ENCODE assay signal across 16 cellular contexts in the genomic region with DNA sequence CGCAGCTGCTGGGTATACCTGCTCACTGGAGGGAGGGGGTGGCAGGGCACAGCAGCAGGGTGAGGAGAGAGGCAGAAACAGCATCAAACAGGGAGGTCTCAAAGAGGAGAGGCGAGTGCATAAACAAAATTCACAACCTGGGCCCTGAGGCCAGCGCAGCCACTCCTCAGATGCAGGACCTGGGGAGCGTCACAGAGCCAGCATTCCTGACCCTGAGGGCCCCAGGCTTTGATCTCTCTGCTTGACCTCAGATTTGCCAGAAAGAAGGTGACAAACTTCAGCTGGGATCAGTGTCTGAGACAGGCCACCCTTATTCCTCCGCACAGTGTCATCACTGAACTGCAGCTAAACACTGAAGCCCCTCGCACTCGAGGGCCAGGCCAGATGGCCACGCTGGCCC. TPM values are rescaled to one million over a fixed set of nuclear protein-coding genes. Genes with fewer than 3 reads are reported as not detected.
DNase-seq lines count a peak whose midpoint lies in the region; ATAC-seq, FAIRE-seq and TF ChIP-seq lines count a peak whose summit lies in the region.
"Had no signal": no experiment of that assay in that cellular context is flagged by ENCODE, and none has a peak within 500 bp of the region (broad histone marks: within the 10 kb centered on the region; RNA-seq: fewer than 3 reads in every experiment).

No MANE protein-coding gene starts in this region.

- H3K27ac Mint-ChIP-seq in activated T-helper 17 cell treated with anti-CD3 and anti-CD28 coated beads, Interleukin-2, amount 50 U/mL, for 72 hours = peak overlapping the region; percentile 19
- peak overlapping the region; percentile 77 for H3K27ac Mint-ChIP-seq in nephron progenitor cell
- H3K27ac Mint-ChIP-seq: B cell, GM23338 had no signal

- H3K27me3 ChIP-seq in BLaER1 treated with 17β-estradiol and CSF1 and Interleukin-3, amounts not matched to agents 10 nM and 100 nM = no peaks in the 10 kb centered on the region
- no peaks in the 10 kb centered on the region for H3K27me3 ChIP-seq in stomach

- H3K4me3 ChIP-seq in BLaER1 treated with 17β-estradiol and CSF1 and Interleukin-3, amounts not matched to agents 10 nM and 100 nM = no peak overlapping the region
- no peak overlapping the region for H3K4me3 ChIP-seq in stomach
- H3K4me3 ChIP-seq: GM12878, GM23338, K562 had no signal

- no peak for TF ChIP-seq EP300 in stomach (IDR thresholded peaks at IDR 0.05)

- H4K20me1 ChIP-seq in BLaER1 treated with 17β-estradiol and CSF1 and Interleukin-3, amounts not matched to agents 10 nM and 100 nM = no peaks in the 10 kb centered on the region

- H3K4me1 ChIP-seq in BLaER1 treated with 17β-estradiol and CSF1 and Interleukin-3, amounts not matched to agents 10 nM and 100 nM = peaks cover 7 to 59% (median 48%) of the 10 kb centered on the region in 10 experiments
- peaks cover 0 to 26% (median 9%) of the 10 kb centered on the region in 4 donors for H3K4me1 ChIP-seq in stomach

- H3K9ac ChIP-seq in BLaER1 treated with 17β-estradiol and CSF1 and Interleukin-3, amounts not matched to agents 10 nM and 100 nM = peak overlapping the region in 4 of 11 experiments; percentile 17 to 58 (median 40); a peak in 7 of 22 replicates

- H3K9me3 Mint-ChIP-seq in activated T-helper 17 cell treated with anti-CD3 and anti-CD28 coated beads, Interleukin-2, amount 50 U/mL, for 72 hours = no peaks in the 10 kb centered on the region
- H3K9me3 Mint-ChIP-seq in nephron progenitor cell = no peaks in the 10 kb centered on the region
- H3K9me3 Mint-ChIP-seq: CD4-positive, alpha-beta memory T cell; GM23338 had no signal

- no peaks in the 10 kb centered on the region for H3K4me1 Mint-ChIP-seq in activated T-helper 17 cell treated with anti-CD3 and anti-CD28 coated beads, Interleukin-2, amount 50 U/mL, for 72 hours
- H3K4me1 Mint-ChIP-seq in nephron progenitor cell = peaks cover 20% of the 10 kb centered on the region
- H3K4me1 Mint-ChIP-seq: B cell; CD4-positive, alpha-beta memory T cell had no signal

- WGBS in stomach, 5 donors = 87 to 99% (median 95%) methylated on average over 7 to 8 of the region's 8 CpGs

- no peak overlapping the region for H3K4me3 Mint-ChIP-seq in activated T-helper 17 cell treated with anti-CD3 and anti-CD28 coated beads, Interleukin-2, amount 50 U/mL, for 72 hours
- H3K4me3 Mint-ChIP-seq in nephron progenitor cell = no peak overlapping the region
- H3K4me3 Mint-ChIP-seq: B cell; CD4-positive, alpha-beta memory T cell; GM23338 had no signal

- H3K27me3 Mint-ChIP-seq in activated T-helper 17 cell treated with anti-CD3 and anti-CD28 coated beads, Interleukin-2, amount 50 U/mL, for 72 hours = no peaks in the 10 kb centered on the region
- no peaks in the 10 kb centered on the region for H3K27me3 Mint-ChIP-seq in nephron progenitor cell (ENCODE audit: low read depth, poor library complexity)
- H3K27me3 Mint-ChIP-seq: B cell; CD4-positive, alpha-beta memory T cell had no signal

- intact Hi-C loops in stomach (cut with DNase I; ENCODE audit: low total_unique reads) = no loop called here

- no peak for FAIRE-seq in GM19239 (lab: Jason Lieb, UNC)
- FAIRE-seq: GM12878, H54, K562 had no signal

- TF ChIP-seq CTCF in nephron progenitor cell (IDR thresholded peaks at IDR 0.05) (no peak), stomach (IDR thresholded peaks at IDR 0.05) (no peak)

- no peak for DNase-seq in nephron progenitor cell
- DNase-seq in GM19239 (ENCODE audit: insufficient read length, low spot score) = no peak
- no peak for DNase-seq in stomach
- DNase-seq: CD4-positive, alpha-beta memory T cell; HCEC 1CT; IMR-90 had no signal

- no peak for ATAC-seq in activated T-helper 17 cell treated with anti-CD3 and anti-CD28 coated beads, Interleukin-2, amount 50 U/mL, for 72 hours (replicated peaks)
- no peak for ATAC-seq in GM21723 (IDR thresholded peaks at IDR 0.05; ENCODE audit: unreplicated experiment)
- ATAC-seq: GM12878, K562 had no signal

- peaks cover 18 to 82% (median 48%) of the 10 kb centered on the region in 11 experiments for H3K36me3 ChIP-seq in BLaER1 treated with 17β-estradiol and CSF1 and Interleukin-3, amounts not matched to agents 10 nM and 100 nM
- peaks cover 23 to 98% (median 70%) of the 10 kb centered on the region in 4 donors for H3K36me3 ChIP-seq in stomach

- no peak for TF ChIP-seq POLR2A in stomach (IDR thresholded peaks at IDR 0.05)

- H3K4me2 ChIP-seq in BLaER1 treated with 17β-estradiol and CSF1 and Interleukin-3, amounts not matched to agents 10 nM and 100 nM = peak overlapping the region in 9 of 11 experiments; percentile 54 to 87 (median 81); a peak in 18 of 22 replicates
- H3K4me2 ChIP-seq: GM23338 had no signal

- peaks cover 52% of the 10 kb centered on the region for H3K36me3 Mint-ChIP-seq in activated T-helper 17 cell treated with anti-CD3 and anti-CD28 coated beads, Interleukin-2, amount 50 U/mL, for 72 hours (ENCODE audit: low read depth)
- peaks cover 14% of the 10 kb centered on the region for H3K36me3 Mint-ChIP-seq in nephron progenitor cell (ENCODE audit: low read depth)

- no peaks in the 10 kb centered on the region for H3K9me3 ChIP-seq in BLaER1 treated with 17β-estradiol and CSF1 and Interleukin-3, amounts not matched to agents 10 nM and 100 nM (replicated peaks in 1 of 11)
- H3K9me3 ChIP-seq in stomach = no peaks in the 10 kb centered on the region

- peak overlapping the region in 7 of 11 experiments; percentile 4 to 73 (median 54); a peak in 12 of 22 replicates for H3K27ac ChIP-seq in BLaER1 treated with 17β-estradiol and CSF1 and Interleukin-3, amounts not matched to agents 10 nM and 100 nM
- H3K27ac ChIP-seq in stomach = no peak overlapping the region
- H3K27ac ChIP-seq: C4-2B, HL-60 had no signal

RNA-seq across cellular contexts. Expression of a gene that starts 25.6 kb away (rescaled TPM):
- total RNA-seq in activated T-helper 17 cell treated with anti-CD3 and anti-CD28 coated beads, Interleukin-2, amount 50 U/mL, for 72 hours = 10 to 100 TPM; 11.4 to 14.5 TPM
- 10 to 100 TPM in 2 of 5 donors, 1 to 10 TPM in 3; 2.3 to 18.3 (median 7.0) TPM for total RNA-seq in stomach
- 1 to 10 TPM; 4.2 to 6.0 (median 4.7) TPM for polyA plus RNA-seq in stomach

RNA-seq across cellular contexts. Expression of a gene that starts 51.6 kb away (rescaled TPM):
- total RNA-seq in activated T-helper 17 cell treated with anti-CD3 and anti-CD28 coated beads, Interleukin-2, amount 50 U/mL, for 72 hours = 10 to 100 TPM; 35.5 to 68.3 TPM
- 10 to 100 TPM in 2 of 5 donors, 1 to 10 TPM in 2, not detected in 1; 2.9 to 25.7 (median 11.8) TPM for total RNA-seq in stomach
- 10 to 100 TPM; 49.2 to 56.5 (median 53.6) TPM for polyA plus RNA-seq in stomach

Comparison
In these comparisons a context has a peak if more than half of its experiments do, and no peak if none do; other contexts are left out.
1. H3K27ac ChIP-seq: peak in BLaER1 treated with 17β-estradiol and CSF1 and Interleukin-3, amounts not matched to agents 10 nM and 100 nM (7 of 11); none in stomach (0 of 5).